ENCODE assay signal across 10 cellular contexts in the genomic region with DNA sequence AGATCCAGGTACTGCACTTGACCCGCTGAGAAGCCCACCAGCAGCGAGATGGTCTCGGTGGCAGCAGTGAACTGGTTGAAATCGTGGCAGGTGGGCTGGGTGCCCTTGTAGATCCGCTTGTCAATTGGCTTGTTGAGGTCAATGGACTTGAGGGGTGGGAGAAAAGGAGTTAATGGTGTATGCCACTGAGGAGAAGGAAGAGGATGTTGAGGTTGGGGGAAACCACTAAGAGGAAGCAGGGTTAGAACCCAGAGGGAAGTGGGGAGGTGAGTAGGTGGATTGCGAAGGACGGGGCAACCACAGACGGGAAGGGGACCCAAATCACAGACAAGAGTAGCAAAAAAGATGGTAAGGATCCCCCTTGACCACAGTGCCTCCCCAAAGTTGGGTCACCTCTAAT. TPM values are rescaled to one million over a fixed set of nuclear protein-coding genes. Genes with fewer than 3 reads are reported as not detected.
DNase-seq lines count a peak whose midpoint lies in the region; ATAC-seq, FAIRE-seq and TF ChIP-seq lines count a peak whose summit lies in the region.
"Had no signal": no experiment of that assay in that cellular context is flagged by ENCODE, and none has a peak within 500 bp of the region (broad histone marks: within the 10 kb centered on the region; RNA-seq: fewer than 3 reads in every experiment).

No MANE protein-coding gene starts in this region.

- CTCF ChIA-PET in CD8-positive, alpha-beta T cell (lab: Charles Lee), result interaction anchor here (0.7 to 17.7 kb wide), 3 partner anchors 9 to 26 kb away, joined by 3 to 313 read pairs (median 9); partner anchors contain the start of gene SIX5

- peak overlapping the region; percentile 85 for H3K4me2 ChIP-seq in KMS-11

- 87 to 95% methylated on average over 8 of the region's 8 CpGs for WGBS in pancreas, 2 donors

- no peak overlapping the region for H3K27ac Mint-ChIP-seq in CD8-positive, alpha-beta T cell
- peak overlapping the region in 6 of 10 donors; percentile 17 to 84 (median 49) for H3K27ac Mint-ChIP-seq in naive thymus-derived CD8-positive, alpha-beta T cell

- H3K27me3 ChIP-seq in CD8-positive, alpha-beta T cell (ENCODE audit: insufficient read depth, low read length), result peaks cover 3% of the 10 kb centered on the region
- H3K27me3 ChIP-seq in KMS-11 (ENCODE audit: insufficient read depth, low read depth), result 0 out of 2 replicates have a peak, but pooled peaks cover 3% of the 10 kb centered on the region
- H3K27me3 ChIP-seq in pancreas, result no peaks in the 10 kb centered on the region

- FAIRE-seq in pancreas (lab: Jason Lieb, UNC), result no peak

- H3K9me3 ChIP-seq in CD8-positive, alpha-beta T cell (ENCODE audit: low read length), result no peaks in the 10 kb centered on the region
- H3K9me3 ChIP-seq in pancreas, result no peaks in the 10 kb centered on the region

- H2AFZ ChIP-seq in KMS-11 (ENCODE audit: low read depth), result no peak overlapping the region

- peak overlapping the region; percentile 90 for H3K4me3 Mint-ChIP-seq in CD8-positive, alpha-beta T cell
- H3K4me3 Mint-ChIP-seq in naive thymus-derived CD8-positive, alpha-beta T cell, result peak overlapping the region; percentile 79 to 93 (median 90)

- no peaks in the 10 kb centered on the region for H4K20me1 ChIP-seq in KMS-11 (ENCODE audit: insufficient read depth)

- intact Hi-C loops in CD8-positive, alpha-beta T cell (cut with DNase I, micrococcal nuclease), result loop anchor here in 1 of 2 experiments (10.0 kb wide), 1 partner anchor 386 kb away; the partner anchor contains the start of genes POLR1G and PPP1R13L
- intact Hi-C loops in pancreas (cut with DNase I), result no loop called here

- H3K9ac ChIP-seq in KMS-11, result no peak overlapping the region

- peaks cover 15% of the 10 kb centered on the region for H3K27me3 Mint-ChIP-seq in CD8-positive, alpha-beta T cell (ENCODE audit: low read depth)
- peaks cover 9 to 53% (median 25%) of the 10 kb centered on the region in 5 donors for H3K27me3 Mint-ChIP-seq in naive thymus-derived CD8-positive, alpha-beta T cell

- ATAC-seq in CD8-positive, alpha-beta T cell, result no peak
- ATAC-seq in naive thymus-derived CD8-positive, alpha-beta T cell, result peak in 1 of 2 donors; percentile 19
- no peak for ATAC-seq in pancreas

- peaks cover 37% of the 10 kb centered on the region for H3K4me1 Mint-ChIP-seq in CD8-positive, alpha-beta T cell (ENCODE audit: low read depth)
- peaks cover 34 to 45% (median 37%) of the 10 kb centered on the region in 4 donors for H3K4me1 Mint-ChIP-seq in naive thymus-derived CD8-positive, alpha-beta T cell

- H3K36me3 ChIP-seq in CD8-positive, alpha-beta T cell (ENCODE audit: insufficient read depth, low read length), result no peaks in the 10 kb centered on the region
- H3K36me3 ChIP-seq in KMS-11 (ENCODE audit: insufficient read depth) (peaks cover 7% of the 10 kb centered on the region; the same call in 1 of the 2 replicates), pancreas (peaks cover 0 to 6% (median 6%) of the 10 kb centered on the region in 3 donors)

- no peak overlapping the region for H3K4me3 ChIP-seq in CD8-positive, alpha-beta T cell (ENCODE audit: low read depth, low read length)
- H3K4me3 ChIP-seq in KMS-11 (IDR thresholded peaks at IDR 0.05; ENCODE audit: insufficient read depth, low read depth, low read length), result no peak overlapping the region
- H3K4me3 ChIP-seq in pancreas, result no peak overlapping the region

- H3K79me2 ChIP-seq in KMS-11 (ENCODE audit: insufficient read depth, low read depth), result peaks cover 18% of the 10 kb centered on the region

- H3K4me1 ChIP-seq in CD8-positive, alpha-beta T cell (ENCODE audit: insufficient read depth, low read length), result peaks cover 28% of the 10 kb centered on the region
- H3K4me1 ChIP-seq in KMS-11 (ENCODE audit: low read depth, poor library complexity, severe bottlenecking) (peaks cover 20% of the 10 kb centered on the region), pancreas (peaks cover 0 to 9% (median 8%) of the 10 kb centered on the region in 3 donors)

- no peak overlapping the region for H3K27ac ChIP-seq in CD8-positive, alpha-beta T cell (ENCODE audit: low read depth, low read length)
- H3K27ac ChIP-seq in KMS-11 (no peak overlapping the region), pancreas (no peak overlapping the region)

- H3K9me3 Mint-ChIP-seq in CD8-positive, alpha-beta T cell, result no peaks in the 10 kb centered on the region
- H3K9me3 Mint-ChIP-seq in naive thymus-derived CD8-positive, alpha-beta T cell, result no peaks in the 10 kb centered on the region

- POLR2A ChIA-PET in CD8-positive, alpha-beta T cell (lab: Charles Lee), result interaction anchor here (1.0 to 3.2 kb wide), 2 partner anchors 9 to 22 kb away, joined by 3 to 25 read pairs; partner anchors contain the start of gene SIX5
- POLR2A ChIA-PET in naive thymus-derived CD8-positive, alpha-beta T cell (lab: Charles Lee), result interaction anchor here (1.1 to 5.6 kb wide), 3 partner anchors 9 to 22 kb away, joined by 3 to 60 read pairs (median 7); partner anchors contain the start of genes DMPK and SIX5

- peak in 4 of 7 experiments; percentile 22 to 58 (median 33) for DNase-seq in CD8-positive, alpha-beta T cell
- peak; percentile 27 for DNase-seq in activated effector memory CD4-positive, alpha-beta T cell treated with Interleukin-2 at 50 U/mL for 16 hours
- peak in 5 of 10 donors; percentile 13 to 58 (median 55) for DNase-seq in naive thymus-derived CD8-positive, alpha-beta T cell
- DNase-seq in pancreas (no peak), A172 (ENCODE audit: low spot score) (no peak), T1000 (lab: John Stamatoyannopoulos, UW) (no peak), NCI-H2171 (lab: John Stamatoyannopoulos, UW) (no peak)

- no peak for TF ChIP-seq CTCF in CD8-positive, alpha-beta T cell (IDR thresholded peaks at IDR 0.05)
- TF ChIP-seq CTCF in KMS-11 (conservative IDR thresholded peaks at IDR 0.05; ENCODE audit: low read depth, low read length) (no peak), pancreas (IDR thresholded peaks at IDR 0.05) (no peak)

- peaks cover 39% of the 10 kb centered on the region for H3K36me3 Mint-ChIP-seq in CD8-positive, alpha-beta T cell
- H3K36me3 Mint-ChIP-seq in naive thymus-derived CD8-positive, alpha-beta T cell, result peaks cover 7 to 48% (median 35%) of the 10 kb centered on the region in 3 donors

RNA-seq across cellular contexts. Expression of gene DMWD, which starts 1.7 kb away (rescaled TPM):
- total RNA-seq in CD8-positive, alpha-beta T cell, result 10 to 100 TPM; 23.8 to 25.5 TPM
- total RNA-seq in naive thymus-derived CD8-positive, alpha-beta T cell, result 10 to 100 TPM; 49.5 to 54.1 TPM
- polyA plus RNA-seq in naive thymus-derived CD8-positive, alpha-beta T cell, result 10 to 100 TPM in 2 of 3 donors, 1 to 10 TPM in 1; 8.0 to 16.5 (median 11.9) TPM
- 10 to 100 TPM; 14.3 to 23.0 (median 18.6) TPM for total RNA-seq in pancreas
- 10 to 100 TPM; 14.2 to 39.8 TPM for polyA plus RNA-seq in pancreas
- 14.8 and 27.0 TPM in 2 replicates for total RNA-seq in A172 (2014; rRNA removed; shearing (Covaris generic))

RNA-seq across cellular contexts. Expression of gene DMPK, which starts 8.7 kb away (rescaled TPM):
- total RNA-seq in CD8-positive, alpha-beta T cell, result 10 to 100 TPM; 13.7 to 17.8 TPM
- total RNA-seq in naive thymus-derived CD8-positive, alpha-beta T cell, result 10 to 100 TPM; 44.2 to 44.3 TPM
- under 1 TPM; 0.60 to 0.99 (median 0.81) TPM for polyA plus RNA-seq in naive thymus-derived CD8-positive, alpha-beta T cell
- total RNA-seq in pancreas, result 10 to 100 TPM; 27.0 to 74.7 (median 37.7) TPM
- 100 to 1,000 TPM; 147 to 293 TPM for polyA plus RNA-seq in pancreas
- total RNA-seq in A172 (2014; rRNA removed; shearing (Covaris generic)), result 25.1 and 30.5 TPM in 2 replicates

RNA-seq across cellular contexts. Expression of gene SIX5, which starts 21.9 kb away (rescaled TPM):
- total RNA-seq in CD8-positive, alpha-beta T cell, result under 1 TPM; 0.73 to 0.75 TPM
- total RNA-seq in naive thymus-derived CD8-positive, alpha-beta T cell, result 1 to 10 TPM; 1.4 to 1.8 TPM
- under 1 TPM; 0.08 to 0.11 (median 0.09) TPM for polyA plus RNA-seq in naive thymus-derived CD8-positive, alpha-beta T cell
- total RNA-seq in pancreas, result 10 to 100 TPM; 18.7 to 38.2 (median 28.0) TPM
- 10 to 100 TPM; 25.1 to 42.5 TPM for polyA plus RNA-seq in pancreas
- 9.5 and 14.5 TPM in 2 replicates for total RNA-seq in A172 (2014; rRNA removed; shearing (Covaris generic))

RNA-seq across cellular contexts. Expression of gene RSPH6A, which starts 24.2 kb away (rescaled TPM):
- under 1 TPM; 0.14 to 0.28 TPM for total RNA-seq in CD8-positive, alpha-beta T cell
- total RNA-seq in naive thymus-derived CD8-positive, alpha-beta T cell, result under 1 TPM; 0.36 to 0.57 TPM
- not detected for polyA plus RNA-seq in naive thymus-derived CD8-positive, alpha-beta T cell
- total RNA-seq in pancreas, result under 1 TPM in 1 of 6 donors, not detected in 5; 0.08 TPM
- polyA plus RNA-seq in pancreas, result under 1 TPM in 1 of 2 donors, not detected in 1; 0.08 TPM
- total RNA-seq in A172 (2014; rRNA removed; shearing (Covaris generic)), result not detected in 2 replicates
- total RNA-seq: kidney epithelial cell had no signal

RNA-seq across cellular contexts. Expression of gene MEIOSIN, which starts 57.7 kb away (rescaled TPM):
- total RNA-seq in CD8-positive, alpha-beta T cell, result not detected
- not detected for total RNA-seq in naive thymus-derived CD8-positive, alpha-beta T cell
- not detected for polyA plus RNA-seq in naive thymus-derived CD8-positive, alpha-beta T cell
- total RNA-seq in pancreas, result not detected
- polyA plus RNA-seq in pancreas, result not detected
- total RNA-seq in A172 (2014; rRNA removed; shearing (Covaris generic)), result not detected in 2 replicates
- total RNA-seq: kidney epithelial cell, LHCN-M2 had no signal

Comparison
In these comparisons a context has a peak if more than half of its experiments do, and no peak if none do; other contexts are left out.
1. DNase-seq: peak in CD8-positive, alpha-beta T cell (4 of 7) and activated effector memory CD4-positive, alpha-beta T cell treated with Interleukin-2 at 50 U/mL for 16 hours (single experiment); none in pancreas (0 of 6), A172 (single experiment), T1000 (single experiment) and NCI-H2171 (single experiment).